Comparison of ENCODE assay signal across 1 cellular context in the genomic region with DNA sequence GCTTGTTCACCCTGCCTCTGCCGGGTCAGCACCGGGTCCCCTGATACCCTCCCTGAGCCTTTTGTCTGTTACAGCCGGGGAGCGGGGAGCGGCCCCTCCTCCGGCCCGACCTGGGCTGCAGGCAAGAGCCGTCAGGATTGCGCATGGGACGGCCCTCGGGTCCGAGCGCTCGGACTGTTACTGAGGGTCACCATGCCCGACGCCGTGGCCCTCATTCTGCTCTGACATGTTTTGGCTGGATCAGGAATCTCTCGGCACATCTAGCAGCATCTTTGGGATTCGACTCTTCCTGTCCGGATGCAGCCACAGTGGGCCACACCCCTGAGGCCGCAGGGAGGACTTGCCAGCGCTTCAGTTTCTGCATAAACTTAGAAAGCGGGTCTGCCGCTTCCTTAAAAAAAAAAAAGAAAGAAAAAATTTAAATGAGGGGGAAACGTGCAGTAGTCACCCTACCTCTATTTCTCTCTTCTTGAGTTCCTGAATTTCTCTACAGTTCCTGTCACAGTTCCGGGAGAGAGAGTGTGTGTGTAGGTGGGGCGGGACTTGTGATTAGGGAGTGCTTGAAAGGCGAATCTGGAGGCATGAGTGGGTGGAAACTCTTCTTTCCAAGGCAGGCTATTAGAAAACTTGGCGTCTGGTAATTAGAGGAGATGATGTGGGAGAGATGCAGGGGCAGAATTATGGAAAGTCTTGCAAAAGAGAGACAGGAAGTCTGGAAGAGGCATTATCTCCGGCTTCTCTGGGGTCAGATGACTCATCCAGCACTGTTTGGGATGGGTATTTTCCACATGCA.
TF ChIP-seq lines count a peak whose summit lies in the region.

No MANE protein-coding gene starts in this region.

TF ChIP-seq in HepG2, 621 proteins besides CTCF, POLR2A, EP300 and RAD21 (continued from another document and continues in another):
- TF ChIP-seq, protein P1, sequence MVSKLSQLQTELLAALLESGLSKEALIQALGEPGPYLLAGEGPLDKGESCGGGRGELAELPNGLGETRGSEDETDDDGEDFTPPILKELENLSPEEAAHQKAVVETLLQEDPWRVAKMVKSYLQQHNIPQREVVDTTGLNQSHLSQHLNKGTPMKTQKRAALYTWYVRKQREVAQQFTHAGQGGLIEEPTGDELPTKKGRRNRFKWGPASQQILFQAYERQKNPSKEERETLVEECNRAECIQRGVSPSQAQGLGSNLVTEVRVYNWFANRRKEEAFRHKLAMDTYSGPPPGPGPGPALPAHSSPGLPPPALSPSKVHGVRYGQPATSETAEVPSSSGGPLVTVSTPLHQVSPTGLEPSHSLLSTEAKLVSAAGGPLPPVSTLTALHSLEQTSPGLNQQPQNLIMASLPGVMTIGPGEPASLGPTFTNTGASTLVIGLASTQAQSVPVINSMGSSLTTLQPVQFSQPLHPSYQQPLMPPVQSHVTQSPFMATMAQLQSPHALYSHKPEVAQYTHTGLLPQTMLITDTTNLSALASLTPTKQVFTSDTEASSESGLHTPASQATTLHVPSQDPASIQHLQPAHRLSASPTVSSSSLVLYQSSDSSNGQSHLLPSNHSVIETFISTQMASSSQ (IDR thresholded peaks at IDR 0.05; ENCODE audit: low read depth) = 0 out of 2 replicates have a peak, but pooled peaks have one; percentile 15
- TF ChIP-seq, protein P1 (CRISPR knock-in tag; IDR thresholded peaks at IDR 0.05; ENCODE audit: borderline replicate concordance) = no peak
- TF ChIP-seq, protein P2, sequence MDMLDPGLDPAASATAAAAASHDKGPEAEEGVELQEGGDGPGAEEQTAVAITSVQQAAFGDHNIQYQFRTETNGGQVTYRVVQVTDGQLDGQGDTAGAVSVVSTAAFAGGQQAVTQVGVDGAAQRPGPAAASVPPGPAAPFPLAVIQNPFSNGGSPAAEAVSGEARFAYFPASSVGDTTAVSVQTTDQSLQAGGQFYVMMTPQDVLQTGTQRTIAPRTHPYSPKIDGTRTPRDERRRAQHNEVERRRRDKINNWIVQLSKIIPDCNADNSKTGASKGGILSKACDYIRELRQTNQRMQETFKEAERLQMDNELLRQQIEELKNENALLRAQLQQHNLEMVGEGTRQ (IDR thresholded peaks at IDR 0.05; ENCODE audit: low read depth, low read length) = no peak
- TF ChIP-seq, protein P2 (CRISPR knock-in tag; IDR thresholded peaks at IDR 0.05; ENCODE audit: borderline replicate concordance) = no peak
- peak; percentile 23; the same call in 1 of the 2 replicates for TF ChIP-seq GABPA (IDR thresholded peaks at IDR 0.05; ENCODE audit: low read depth, low read length)
- TF ChIP-seq GABPA (CRISPR knock-in tag; IDR thresholded peaks at IDR 0.05; ENCODE audit: low read depth) = peak; percentile 73
- TF ChIP-seq PHF21A (CRISPR knock-in tag; IDR thresholded peaks at IDR 0.05) = peak; percentile 29; the same call in 1 of the 2 replicates
- TF ChIP-seq, protein P3, sequence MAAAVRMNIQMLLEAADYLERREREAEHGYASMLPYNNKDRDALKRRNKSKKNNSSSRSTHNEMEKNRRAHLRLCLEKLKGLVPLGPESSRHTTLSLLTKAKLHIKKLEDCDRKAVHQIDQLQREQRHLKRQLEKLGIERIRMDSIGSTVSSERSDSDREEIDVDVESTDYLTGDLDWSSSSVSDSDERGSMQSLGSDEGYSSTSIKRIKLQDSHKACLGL (CRISPR knock-in tag; IDR thresholded peaks at IDR 0.05) = 0 out of 2 replicates have a peak, but pooled peaks have one; percentile 0
- TF ChIP-seq ZNF557 (CRISPR knock-in tag; IDR thresholded peaks at IDR 0.05) = no peak
- peak; percentile 36; the same call in 1 of the 2 replicates for TF ChIP-seq KDM5A (IDR thresholded peaks at IDR 0.05; ENCODE audit: borderline replicate concordance, low read length)
- TF ChIP-seq, protein P4, sequence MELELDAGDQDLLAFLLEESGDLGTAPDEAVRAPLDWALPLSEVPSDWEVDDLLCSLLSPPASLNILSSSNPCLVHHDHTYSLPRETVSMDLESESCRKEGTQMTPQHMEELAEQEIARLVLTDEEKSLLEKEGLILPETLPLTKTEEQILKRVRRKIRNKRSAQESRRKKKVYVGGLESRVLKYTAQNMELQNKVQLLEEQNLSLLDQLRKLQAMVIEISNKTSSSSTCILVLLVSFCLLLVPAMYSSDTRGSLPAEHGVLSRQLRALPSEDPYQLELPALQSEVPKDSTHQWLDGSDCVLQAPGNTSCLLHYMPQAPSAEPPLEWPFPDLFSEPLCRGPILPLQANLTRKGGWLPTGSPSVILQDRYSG (CRISPR knock-in tag; IDR thresholded peaks at IDR 0.05) = no peak
- TF ChIP-seq, protein P5, sequence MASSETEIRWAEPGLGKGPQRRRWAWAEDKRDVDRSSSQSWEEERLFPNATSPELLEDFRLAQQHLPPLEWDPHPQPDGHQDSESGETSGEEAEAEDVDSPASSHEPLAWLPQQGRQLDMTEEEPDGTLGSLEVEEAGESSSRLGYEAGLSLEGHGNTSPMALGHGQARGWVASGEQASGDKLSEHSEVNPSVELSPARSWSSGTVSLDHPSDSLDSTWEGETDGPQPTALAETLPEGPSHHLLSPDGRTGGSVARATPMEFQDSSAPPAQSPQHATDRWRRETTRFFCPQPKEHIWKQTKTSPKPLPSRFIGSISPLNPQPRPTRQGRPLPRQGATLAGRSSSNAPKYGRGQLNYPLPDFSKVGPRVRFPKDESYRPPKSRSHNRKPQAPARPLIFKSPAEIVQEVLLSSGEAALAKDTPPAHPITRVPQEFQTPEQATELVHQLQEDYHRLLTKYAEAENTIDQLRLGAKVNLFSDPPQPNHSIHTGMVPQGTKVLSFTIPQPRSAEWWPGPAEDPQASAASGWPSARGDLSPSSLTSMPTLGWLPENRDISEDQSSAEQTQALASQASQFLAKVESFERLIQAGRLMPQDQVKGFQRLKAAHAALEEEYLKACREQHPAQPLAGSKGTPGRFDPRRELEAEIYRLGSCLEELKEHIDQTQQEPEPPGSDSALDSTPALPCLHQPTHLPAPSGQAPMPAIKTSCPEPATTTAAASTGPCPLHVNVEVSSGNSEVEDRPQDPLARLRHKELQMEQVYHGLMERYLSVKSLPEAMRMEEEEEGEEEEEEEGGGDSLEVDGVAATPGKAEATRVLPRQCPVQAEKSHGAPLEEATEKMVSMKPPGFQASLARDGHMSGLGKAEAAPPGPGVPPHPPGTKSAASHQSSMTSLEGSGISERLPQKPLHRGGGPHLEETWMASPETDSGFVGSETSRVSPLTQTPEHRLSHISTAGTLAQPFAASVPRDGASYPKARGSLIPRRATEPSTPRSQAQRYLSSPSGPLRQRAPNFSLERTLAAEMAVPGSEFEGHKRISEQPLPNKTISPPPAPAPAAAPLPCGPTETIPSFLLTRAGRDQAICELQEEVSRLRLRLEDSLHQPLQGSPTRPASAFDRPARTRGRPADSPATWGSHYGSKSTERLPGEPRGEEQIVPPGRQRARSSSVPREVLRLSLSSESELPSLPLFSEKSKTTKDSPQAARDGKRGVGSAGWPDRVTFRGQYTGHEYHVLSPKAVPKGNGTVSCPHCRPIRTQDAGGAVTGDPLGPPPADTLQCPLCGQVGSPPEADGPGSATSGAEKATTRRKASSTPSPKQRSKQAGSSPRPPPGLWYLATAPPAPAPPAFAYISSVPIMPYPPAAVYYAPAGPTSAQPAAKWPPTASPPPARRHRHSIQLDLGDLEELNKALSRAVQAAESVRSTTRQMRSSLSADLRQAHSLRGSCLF (CRISPR knock-in tag; IDR thresholded peaks at IDR 0.05; ENCODE audit: borderline replicate concordance) = no peak
- TF ChIP-seq, protein P6, sequence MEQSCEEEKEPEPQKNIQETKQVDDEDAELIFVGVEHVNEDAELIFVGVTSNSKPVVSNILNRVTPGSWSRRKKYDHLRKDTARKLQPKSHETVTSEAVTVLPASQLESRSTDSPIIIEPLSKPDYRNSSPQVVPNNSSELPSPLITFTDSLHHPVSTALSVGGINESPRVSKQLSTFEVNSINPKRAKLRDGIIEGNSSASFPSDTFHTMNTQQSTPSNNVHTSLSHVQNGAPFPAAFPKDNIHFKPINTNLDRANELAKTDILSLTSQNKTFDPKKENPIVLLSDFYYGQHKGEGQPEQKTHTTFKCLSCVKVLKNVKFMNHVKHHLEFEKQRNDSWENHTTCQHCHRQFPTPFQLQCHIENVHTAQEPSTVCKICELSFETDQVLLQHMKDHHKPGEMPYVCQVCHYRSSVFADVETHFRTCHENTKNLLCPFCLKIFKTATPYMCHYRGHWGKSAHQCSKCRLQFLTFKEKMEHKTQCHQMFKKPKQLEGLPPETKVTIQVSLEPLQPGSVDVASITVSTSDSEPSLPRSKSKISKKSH (CRISPR knock-in tag; IDR thresholded peaks at IDR 0.05; ENCODE audit: borderline replicate concordance) = peak; percentile 13; the same call in 1 of the 2 replicates
- TF ChIP-seq, protein P7, sequence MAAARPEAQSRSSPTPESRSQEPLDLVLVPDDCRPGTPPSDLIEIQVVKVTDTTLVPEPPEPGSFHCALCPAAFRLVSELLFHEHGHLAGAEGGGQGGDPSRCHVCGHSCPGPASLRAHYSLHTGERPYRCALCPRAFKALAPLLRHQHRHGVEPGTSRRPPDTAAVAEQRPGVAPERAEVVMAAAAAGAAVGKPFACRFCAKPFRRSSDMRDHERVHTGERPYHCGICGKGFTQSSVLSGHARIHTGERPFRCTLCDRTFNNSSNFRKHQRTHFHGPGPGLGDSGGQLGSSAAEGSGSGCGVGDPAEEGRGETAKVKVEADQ (CRISPR knock-in tag; IDR thresholded peaks at IDR 0.05; ENCODE audit: borderline replicate concordance) = 0 out of 2 replicates have a peak, but pooled peaks have one; percentile 81
- TF ChIP-seq POLR2G (IDR thresholded peaks at IDR 0.05; ENCODE audit: low read depth, low read length) = peak; percentile 44; the same call in 1 of the 2 replicates
- 0 out of 2 replicates have a peak, but pooled peaks have one; percentile 65 for TF ChIP-seq ZNF253 (CRISPR knock-in tag; IDR thresholded peaks at IDR 0.05; ENCODE audit: borderline replicate concordance)
- no peak for TF ChIP-seq ZNF225 (CRISPR knock-in tag; IDR thresholded peaks at IDR 0.05)
- TF ChIP-seq CCDC6 (CRISPR knock-in tag; IDR thresholded peaks at IDR 0.05) = 0 out of 2 replicates have a peak, but pooled peaks have one; percentile 15
- TF ChIP-seq, protein P8, sequence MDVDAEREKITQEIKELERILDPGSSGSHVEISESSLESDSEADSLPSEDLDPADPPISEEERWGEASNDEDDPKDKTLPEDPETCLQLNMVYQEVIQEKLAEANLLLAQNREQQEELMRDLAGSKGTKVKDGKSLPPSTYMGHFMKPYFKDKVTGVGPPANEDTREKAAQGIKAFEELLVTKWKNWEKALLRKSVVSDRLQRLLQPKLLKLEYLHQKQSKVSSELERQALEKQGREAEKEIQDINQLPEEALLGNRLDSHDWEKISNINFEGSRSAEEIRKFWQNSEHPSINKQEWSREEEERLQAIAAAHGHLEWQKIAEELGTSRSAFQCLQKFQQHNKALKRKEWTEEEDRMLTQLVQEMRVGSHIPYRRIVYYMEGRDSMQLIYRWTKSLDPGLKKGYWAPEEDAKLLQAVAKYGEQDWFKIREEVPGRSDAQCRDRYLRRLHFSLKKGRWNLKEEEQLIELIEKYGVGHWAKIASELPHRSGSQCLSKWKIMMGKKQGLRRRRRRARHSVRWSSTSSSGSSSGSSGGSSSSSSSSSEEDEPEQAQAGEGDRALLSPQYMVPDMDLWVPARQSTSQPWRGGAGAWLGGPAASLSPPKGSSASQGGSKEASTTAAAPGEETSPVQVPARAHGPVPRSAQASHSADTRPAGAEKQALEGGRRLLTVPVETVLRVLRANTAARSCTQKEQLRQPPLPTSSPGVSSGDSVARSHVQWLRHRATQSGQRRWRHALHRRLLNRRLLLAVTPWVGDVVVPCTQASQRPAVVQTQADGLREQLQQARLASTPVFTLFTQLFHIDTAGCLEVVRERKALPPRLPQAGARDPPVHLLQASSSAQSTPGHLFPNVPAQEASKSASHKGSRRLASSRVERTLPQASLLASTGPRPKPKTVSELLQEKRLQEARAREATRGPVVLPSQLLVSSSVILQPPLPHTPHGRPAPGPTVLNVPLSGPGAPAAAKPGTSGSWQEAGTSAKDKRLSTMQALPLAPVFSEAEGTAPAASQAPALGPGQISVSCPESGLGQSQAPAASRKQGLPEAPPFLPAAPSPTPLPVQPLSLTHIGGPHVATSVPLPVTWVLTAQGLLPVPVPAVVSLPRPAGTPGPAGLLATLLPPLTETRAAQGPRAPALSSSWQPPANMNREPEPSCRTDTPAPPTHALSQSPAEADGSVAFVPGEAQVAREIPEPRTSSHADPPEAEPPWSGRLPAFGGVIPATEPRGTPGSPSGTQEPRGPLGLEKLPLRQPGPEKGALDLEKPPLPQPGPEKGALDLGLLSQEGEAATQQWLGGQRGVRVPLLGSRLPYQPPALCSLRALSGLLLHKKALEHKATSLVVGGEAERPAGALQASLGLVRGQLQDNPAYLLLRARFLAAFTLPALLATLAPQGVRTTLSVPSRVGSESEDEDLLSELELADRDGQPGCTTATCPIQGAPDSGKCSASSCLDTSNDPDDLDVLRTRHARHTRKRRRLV (CRISPR knock-in tag; IDR thresholded peaks at IDR 0.05) = peak; percentile 62; the same call in 1 of the 2 replicates
